ENCODE assay signal across 1 cellular context in the genomic region with DNA sequence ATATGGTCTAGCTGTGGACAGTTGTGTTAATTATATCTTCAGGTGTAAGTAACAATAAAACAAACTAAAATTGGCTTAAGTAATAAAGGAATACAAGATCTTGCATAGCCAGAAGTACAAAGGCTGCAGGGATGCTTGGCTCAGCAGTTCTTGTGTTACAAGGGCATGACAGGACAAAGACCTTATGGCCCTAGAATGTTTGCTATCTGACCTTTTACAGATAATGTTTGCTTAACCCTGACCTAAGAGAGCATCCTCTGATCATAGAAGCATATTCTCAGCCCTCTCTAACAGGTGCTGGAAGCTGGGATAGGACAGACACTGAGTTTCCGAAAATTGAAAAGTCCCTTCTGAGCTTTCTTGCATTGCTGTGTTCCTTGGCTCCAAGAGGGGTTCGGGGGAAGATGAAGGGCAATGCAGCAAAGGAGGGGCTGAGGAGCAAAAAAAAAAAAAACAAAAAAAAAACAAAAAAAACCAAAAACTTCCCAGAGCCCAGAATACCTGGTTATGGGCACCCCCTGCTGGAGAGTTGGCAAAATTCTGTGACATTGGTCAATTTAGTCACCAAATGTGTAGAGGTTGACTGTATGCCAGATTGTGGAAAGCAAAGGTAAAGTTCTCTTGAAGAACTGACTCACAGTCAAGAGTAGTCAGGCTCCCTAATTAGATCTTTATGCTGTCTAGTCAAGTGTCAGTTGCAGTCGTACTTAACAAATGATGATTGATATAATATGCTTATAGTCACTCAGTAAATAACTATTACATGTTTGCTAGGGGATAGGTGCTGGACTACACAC.
TF ChIP-seq lines count a peak whose summit lies in the region.

No MANE protein-coding gene starts in this region.

TF ChIP-seq in HepG2, 621 proteins besides CTCF, POLR2A, EP300 and RAD21 (continued from another document and continues in another):
- TF ChIP-seq, protein P1, sequence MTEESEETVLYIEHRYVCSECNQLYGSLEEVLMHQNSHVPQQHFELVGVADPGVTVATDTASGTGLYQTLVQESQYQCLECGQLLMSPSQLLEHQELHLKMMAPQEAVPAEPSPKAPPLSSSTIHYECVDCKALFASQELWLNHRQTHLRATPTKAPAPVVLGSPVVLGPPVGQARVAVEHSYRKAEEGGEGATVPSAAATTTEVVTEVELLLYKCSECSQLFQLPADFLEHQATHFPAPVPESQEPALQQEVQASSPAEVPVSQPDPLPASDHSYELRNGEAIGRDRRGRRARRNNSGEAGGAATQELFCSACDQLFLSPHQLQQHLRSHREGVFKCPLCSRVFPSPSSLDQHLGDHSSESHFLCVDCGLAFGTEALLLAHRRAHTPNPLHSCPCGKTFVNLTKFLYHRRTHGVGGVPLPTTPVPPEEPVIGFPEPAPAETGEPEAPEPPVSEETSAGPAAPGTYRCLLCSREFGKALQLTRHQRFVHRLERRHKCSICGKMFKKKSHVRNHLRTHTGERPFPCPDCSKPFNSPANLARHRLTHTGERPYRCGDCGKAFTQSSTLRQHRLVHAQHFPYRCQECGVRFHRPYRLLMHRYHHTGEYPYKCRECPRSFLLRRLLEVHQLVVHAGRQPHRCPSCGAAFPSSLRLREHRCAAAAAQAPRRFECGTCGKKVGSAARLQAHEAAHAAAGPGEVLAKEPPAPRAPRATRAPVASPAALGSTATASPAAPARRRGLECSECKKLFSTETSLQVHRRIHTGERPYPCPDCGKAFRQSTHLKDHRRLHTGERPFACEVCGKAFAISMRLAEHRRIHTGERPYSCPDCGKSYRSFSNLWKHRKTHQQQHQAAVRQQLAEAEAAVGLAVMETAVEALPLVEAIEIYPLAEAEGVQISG (CRISPR knock-in tag; IDR thresholded peaks at IDR 0.05), result no peak
- TF ChIP-seq JUN (CRISPR knock-in tag; IDR thresholded peaks at IDR 0.05), result no peak
- TF ChIP-seq HOXA5 (CRISPR knock-in tag; IDR thresholded peaks at IDR 0.05), result no peak
- TF ChIP-seq HMGA1 (CRISPR knock-in tag; conservative IDR thresholded peaks at IDR 0.05), result no peak
- no peak for TF ChIP-seq HDAC6 (IDR thresholded peaks at IDR 0.05; ENCODE audit: low read depth, low read length)
- TF ChIP-seq, protein P2, sequence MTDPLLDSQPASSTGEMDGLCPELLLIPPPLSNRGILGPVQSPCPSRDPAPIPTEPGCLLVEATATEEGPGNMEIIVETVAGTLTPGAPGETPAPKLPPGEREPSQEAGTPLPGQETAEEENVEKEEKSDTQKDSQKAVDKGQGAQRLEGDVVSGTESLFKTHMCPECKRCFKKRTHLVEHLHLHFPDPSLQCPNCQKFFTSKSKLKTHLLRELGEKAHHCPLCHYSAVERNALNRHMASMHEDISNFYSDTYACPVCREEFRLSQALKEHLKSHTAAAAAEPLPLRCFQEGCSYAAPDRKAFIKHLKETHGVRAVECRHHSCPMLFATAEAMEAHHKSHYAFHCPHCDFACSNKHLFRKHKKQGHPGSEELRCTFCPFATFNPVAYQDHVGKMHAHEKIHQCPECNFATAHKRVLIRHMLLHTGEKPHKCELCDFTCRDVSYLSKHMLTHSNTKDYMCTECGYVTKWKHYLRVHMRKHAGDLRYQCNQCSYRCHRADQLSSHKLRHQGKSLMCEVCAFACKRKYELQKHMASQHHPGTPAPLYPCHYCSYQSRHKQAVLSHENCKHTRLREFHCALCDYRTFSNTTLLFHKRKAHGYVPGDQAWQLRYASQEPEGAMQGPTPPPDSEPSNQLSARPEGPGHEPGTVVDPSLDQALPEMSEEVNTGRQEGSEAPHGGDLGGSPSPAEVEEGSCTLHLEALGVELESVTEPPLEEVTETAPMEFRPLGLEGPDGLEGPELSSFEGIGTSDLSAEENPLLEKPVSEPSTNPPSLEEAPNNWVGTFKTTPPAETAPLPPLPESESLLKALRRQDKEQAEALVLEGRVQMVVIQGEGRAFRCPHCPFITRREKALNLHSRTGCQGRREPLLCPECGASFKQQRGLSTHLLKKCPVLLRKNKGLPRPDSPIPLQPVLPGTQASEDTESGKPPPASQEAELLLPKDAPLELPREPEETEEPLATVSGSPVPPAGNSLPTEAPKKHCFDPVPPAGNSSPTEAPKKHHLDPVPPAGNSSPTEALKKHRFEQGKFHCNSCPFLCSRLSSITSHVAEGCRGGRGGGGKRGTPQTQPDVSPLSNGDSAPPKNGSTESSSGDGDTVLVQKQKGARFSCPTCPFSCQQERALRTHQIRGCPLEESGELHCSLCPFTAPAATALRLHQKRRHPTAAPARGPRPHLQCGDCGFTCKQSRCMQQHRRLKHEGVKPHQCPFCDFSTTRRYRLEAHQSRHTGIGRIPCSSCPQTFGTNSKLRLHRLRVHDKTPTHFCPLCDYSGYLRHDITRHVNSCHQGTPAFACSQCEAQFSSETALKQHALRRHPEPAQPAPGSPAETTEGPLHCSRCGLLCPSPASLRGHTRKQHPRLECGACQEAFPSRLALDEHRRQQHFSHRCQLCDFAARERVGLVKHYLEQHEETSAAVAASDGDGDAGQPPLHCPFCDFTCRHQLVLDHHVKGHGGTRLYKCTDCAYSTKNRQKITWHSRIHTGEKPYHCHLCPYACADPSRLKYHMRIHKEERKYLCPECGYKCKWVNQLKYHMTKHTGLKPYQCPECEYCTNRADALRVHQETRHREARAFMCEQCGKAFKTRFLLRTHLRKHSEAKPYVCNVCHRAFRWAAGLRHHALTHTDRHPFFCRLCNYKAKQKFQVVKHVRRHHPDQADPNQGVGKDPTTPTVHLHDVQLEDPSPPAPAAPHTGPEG (CRISPR knock-in tag; IDR thresholded peaks at IDR 0.05), result no peak
- TF ChIP-seq ZNF570 (CRISPR knock-in tag; IDR thresholded peaks at IDR 0.05; ENCODE audit: borderline replicate concordance), result no peak
- no peak for TF ChIP-seq ZNF234 (CRISPR knock-in tag; conservative IDR thresholded peaks at IDR 0.05)
- no peak for TF ChIP-seq ZNF224 (CRISPR knock-in tag; IDR thresholded peaks at IDR 0.05)
- TF ChIP-seq SP1 (IDR thresholded peaks at IDR 0.05), result no peak
- TF ChIP-seq SP1 (CRISPR knock-in tag; IDR thresholded peaks at IDR 0.05), result no peak
- no peak for TF ChIP-seq ZSCAN31 (CRISPR knock-in tag; IDR thresholded peaks at IDR 0.05; ENCODE audit: low read depth)
- TF ChIP-seq IRF2 (CRISPR knock-in tag; IDR thresholded peaks at IDR 0.05), result no peak
- TF ChIP-seq, protein P3, sequence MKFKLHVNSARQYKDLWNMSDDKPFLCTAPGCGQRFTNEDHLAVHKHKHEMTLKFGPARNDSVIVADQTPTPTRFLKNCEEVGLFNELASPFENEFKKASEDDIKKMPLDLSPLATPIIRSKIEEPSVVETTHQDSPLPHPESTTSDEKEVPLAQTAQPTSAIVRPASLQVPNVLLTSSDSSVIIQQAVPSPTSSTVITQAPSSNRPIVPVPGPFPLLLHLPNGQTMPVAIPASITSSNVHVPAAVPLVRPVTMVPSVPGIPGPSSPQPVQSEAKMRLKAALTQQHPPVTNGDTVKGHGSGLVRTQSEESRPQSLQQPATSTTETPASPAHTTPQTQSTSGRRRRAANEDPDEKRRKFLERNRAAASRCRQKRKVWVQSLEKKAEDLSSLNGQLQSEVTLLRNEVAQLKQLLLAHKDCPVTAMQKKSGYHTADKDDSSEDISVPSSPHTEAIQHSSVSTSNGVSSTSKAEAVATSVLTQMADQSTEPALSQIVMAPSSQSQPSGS (CRISPR knock-in tag; IDR thresholded peaks at IDR 0.05), result 0 out of 2 replicates have a peak, but pooled peaks have one; percentile 33
- no peak for TF ChIP-seq ZNF850 (CRISPR knock-in tag; conservative IDR thresholded peaks at IDR 0.05)
- TF ChIP-seq, protein P4, sequence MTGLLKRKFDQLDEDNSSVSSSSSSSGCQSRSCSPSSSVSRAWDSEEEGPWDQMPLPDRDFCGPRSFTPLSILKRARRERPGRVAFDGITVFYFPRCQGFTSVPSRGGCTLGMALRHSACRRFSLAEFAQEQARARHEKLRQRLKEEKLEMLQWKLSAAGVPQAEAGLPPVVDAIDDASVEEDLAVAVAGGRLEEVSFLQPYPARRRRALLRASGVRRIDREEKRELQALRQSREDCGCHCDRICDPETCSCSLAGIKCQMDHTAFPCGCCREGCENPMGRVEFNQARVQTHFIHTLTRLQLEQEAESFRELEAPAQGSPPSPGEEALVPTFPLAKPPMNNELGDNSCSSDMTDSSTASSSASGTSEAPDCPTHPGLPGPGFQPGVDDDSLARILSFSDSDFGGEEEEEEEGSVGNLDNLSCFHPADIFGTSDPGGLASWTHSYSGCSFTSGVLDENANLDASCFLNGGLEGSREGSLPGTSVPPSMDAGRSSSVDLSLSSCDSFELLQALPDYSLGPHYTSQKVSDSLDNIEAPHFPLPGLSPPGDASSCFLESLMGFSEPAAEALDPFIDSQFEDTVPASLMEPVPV (CRISPR knock-in tag; IDR thresholded peaks at IDR 0.05), result no peak
- no peak for TF ChIP-seq JUNB (CRISPR knock-in tag; IDR thresholded peaks at IDR 0.05; ENCODE audit: borderline replicate concordance)
- no peak for TF ChIP-seq HOXA9 (CRISPR knock-in tag; IDR thresholded peaks at IDR 0.05; ENCODE audit: borderline replicate concordance)
- TF ChIP-seq ZFP82 (CRISPR knock-in tag; IDR thresholded peaks at IDR 0.05; ENCODE audit: borderline replicate concordance), result no peak
- TF ChIP-seq, protein P5, sequence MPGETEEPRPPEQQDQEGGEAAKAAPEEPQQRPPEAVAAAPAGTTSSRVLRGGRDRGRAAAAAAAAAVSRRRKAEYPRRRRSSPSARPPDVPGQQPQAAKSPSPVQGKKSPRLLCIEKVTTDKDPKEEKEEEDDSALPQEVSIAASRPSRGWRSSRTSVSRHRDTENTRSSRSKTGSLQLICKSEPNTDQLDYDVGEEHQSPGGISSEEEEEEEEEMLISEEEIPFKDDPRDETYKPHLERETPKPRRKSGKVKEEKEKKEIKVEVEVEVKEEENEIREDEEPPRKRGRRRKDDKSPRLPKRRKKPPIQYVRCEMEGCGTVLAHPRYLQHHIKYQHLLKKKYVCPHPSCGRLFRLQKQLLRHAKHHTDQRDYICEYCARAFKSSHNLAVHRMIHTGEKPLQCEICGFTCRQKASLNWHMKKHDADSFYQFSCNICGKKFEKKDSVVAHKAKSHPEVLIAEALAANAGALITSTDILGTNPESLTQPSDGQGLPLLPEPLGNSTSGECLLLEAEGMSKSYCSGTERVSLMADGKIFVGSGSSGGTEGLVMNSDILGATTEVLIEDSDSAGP (CRISPR knock-in tag; IDR thresholded peaks at IDR 0.05; ENCODE audit: borderline replicate concordance), result no peak
- no peak for TF ChIP-seq POLR2G (IDR thresholded peaks at IDR 0.05; ENCODE audit: low read depth, low read length)
- TF ChIP-seq ZSCAN9 (CRISPR knock-in tag; IDR thresholded peaks at IDR 0.05; ENCODE audit: borderline replicate concordance), result no peak
- TF ChIP-seq HHEX (CRISPR knock-in tag; IDR thresholded peaks at IDR 0.05), result peak; percentile 81; the same call in 1 of the 2 replicates
- TF ChIP-seq SETDB1 (CRISPR knock-in tag; IDR thresholded peaks at IDR 0.05; ENCODE audit: borderline replicate concordance), result no peak
- TF ChIP-seq, protein P6, sequence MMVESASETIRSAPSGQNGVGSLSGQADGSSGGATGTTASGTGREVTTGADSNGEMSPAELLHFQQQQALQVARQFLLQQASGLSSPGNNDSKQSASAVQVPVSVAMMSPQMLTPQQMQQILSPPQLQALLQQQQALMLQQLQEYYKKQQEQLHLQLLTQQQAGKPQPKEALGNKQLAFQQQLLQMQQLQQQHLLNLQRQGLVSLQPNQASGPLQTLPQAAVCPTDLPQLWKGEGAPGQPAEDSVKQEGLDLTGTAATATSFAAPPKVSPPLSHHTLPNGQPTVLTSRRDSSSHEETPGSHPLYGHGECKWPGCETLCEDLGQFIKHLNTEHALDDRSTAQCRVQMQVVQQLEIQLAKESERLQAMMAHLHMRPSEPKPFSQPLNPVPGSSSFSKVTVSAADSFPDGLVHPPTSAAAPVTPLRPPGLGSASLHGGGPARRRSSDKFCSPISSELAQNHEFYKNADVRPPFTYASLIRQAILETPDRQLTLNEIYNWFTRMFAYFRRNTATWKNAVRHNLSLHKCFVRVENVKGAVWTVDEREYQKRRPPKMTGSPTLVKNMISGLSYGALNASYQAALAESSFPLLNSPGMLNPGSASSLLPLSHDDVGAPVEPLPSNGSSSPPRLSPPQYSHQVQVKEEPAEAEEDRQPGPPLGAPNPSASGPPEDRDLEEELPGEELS (CRISPR knock-in tag; IDR thresholded peaks at IDR 0.05), result no peak
- peak; percentile 52; the same call in 1 of the 2 replicates for TF ChIP-seq GFI1 (CRISPR knock-in tag; IDR thresholded peaks at IDR 0.05; ENCODE audit: borderline replicate concordance)
- TF ChIP-seq ZBTB38 (CRISPR knock-in tag; IDR thresholded peaks at IDR 0.05), result no peak
- TF ChIP-seq, protein P7, sequence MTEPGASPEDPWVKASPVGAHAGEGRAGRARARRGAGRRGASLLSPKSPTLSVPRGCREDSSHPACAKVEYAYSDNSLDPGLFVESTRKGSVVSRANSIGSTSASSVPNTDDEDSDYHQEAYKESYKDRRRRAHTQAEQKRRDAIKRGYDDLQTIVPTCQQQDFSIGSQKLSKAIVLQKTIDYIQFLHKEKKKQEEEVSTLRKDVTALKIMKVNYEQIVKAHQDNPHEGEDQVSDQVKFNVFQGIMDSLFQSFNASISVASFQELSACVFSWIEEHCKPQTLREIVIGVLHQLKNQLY (CRISPR knock-in tag; IDR thresholded peaks at IDR 0.05), result no peak
- TF ChIP-seq U2AF1 (optimal IDR thresholded peaks at IDR 0.05; ENCODE audit: low read depth, low read length), result no peak
- no peak for TF ChIP-seq SMARCC2 (IDR thresholded peaks at IDR 0.05)
- TF ChIP-seq DR1 (CRISPR knock-in tag; IDR thresholded peaks at IDR 0.05), result no peak
- no peak for TF ChIP-seq ZNF33B (CRISPR knock-in tag; IDR thresholded peaks at IDR 0.05)
- TF ChIP-seq, protein P8, sequence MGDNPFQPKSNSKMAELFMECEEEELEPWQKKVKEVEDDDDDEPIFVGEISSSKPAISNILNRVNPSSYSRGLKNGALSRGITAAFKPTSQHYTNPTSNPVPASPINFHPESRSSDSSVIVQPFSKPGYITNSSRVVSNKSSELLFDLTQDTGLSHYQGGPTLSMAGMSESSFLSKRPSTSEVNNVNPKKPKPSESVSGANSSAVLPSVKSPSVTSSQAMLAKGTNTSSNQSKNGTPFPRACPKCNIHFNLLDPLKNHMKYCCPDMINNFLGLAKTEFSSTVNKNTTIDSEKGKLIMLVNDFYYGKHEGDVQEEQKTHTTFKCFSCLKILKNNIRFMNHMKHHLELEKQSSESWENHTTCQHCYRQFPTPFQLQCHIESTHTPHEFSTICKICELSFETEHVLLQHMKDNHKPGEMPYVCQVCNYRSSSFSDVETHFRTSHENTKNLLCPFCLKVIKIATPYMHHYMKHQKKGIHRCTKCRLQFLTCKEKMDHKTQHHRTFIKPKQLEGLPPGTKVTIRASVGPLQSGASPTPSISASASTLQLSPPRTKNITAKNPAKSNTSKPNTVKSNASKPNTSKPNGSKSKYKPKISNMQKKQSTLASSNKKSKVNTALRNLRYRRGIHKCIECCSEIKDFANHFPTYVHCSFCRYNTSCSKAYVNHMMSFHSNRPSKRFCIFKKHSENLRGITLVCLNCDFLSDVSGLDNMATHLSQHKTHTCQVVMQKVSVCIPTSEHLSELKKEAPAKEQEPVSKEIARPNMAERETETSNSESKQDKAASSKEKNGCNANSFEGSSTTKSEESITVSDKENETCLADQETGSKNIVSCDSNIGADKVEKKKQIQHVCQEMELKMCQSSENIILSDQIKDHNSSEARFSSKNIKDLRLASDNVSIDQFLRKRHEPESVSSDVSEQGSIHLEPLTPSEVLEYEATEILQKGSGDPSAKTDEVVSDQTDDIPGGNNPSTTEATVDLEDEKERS (CRISPR knock-in tag; IDR thresholded peaks at IDR 0.05), result no peak
- TF ChIP-seq TP53 (CRISPR knock-in tag; conservative IDR thresholded peaks at IDR 0.05), result no peak
- no peak for TF ChIP-seq SIN3A (IDR thresholded peaks at IDR 0.05; ENCODE audit: borderline replicate concordance, low read depth, low read length)
- TF ChIP-seq, protein P9, sequence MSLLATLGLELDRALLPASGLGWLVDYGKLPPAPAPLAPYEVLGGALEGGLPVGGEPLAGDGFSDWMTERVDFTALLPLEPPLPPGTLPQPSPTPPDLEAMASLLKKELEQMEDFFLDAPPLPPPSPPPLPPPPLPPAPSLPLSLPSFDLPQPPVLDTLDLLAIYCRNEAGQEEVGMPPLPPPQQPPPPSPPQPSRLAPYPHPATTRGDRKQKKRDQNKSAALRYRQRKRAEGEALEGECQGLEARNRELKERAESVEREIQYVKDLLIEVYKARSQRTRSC (CRISPR knock-in tag; IDR thresholded peaks at IDR 0.05; ENCODE audit: low read depth), result no peak
- no peak for TF ChIP-seq ZFP41 (CRISPR knock-in tag; IDR thresholded peaks at IDR 0.05; ENCODE audit: borderline replicate concordance)
- no peak for TF ChIP-seq ZNF792 (CRISPR knock-in tag; IDR thresholded peaks at IDR 0.05)
